Comparison of ENCODE assay signal across 1 cellular context in genomic region chr13:78660130-78660857, GRCh38.
A peak's percentile ranks its signal among the peaks of the same experiment; 100 is the strongest.
TF ChIP-seq lines count a peak whose summit lies in the region.

No MANE protein-coding gene starts in this region.

TF ChIP-seq in HepG2, 621 proteins besides CTCF, POLR2A, EP300 and RAD21 (continued from another document and continues in another):
- TF ChIP-seq, protein P1, sequence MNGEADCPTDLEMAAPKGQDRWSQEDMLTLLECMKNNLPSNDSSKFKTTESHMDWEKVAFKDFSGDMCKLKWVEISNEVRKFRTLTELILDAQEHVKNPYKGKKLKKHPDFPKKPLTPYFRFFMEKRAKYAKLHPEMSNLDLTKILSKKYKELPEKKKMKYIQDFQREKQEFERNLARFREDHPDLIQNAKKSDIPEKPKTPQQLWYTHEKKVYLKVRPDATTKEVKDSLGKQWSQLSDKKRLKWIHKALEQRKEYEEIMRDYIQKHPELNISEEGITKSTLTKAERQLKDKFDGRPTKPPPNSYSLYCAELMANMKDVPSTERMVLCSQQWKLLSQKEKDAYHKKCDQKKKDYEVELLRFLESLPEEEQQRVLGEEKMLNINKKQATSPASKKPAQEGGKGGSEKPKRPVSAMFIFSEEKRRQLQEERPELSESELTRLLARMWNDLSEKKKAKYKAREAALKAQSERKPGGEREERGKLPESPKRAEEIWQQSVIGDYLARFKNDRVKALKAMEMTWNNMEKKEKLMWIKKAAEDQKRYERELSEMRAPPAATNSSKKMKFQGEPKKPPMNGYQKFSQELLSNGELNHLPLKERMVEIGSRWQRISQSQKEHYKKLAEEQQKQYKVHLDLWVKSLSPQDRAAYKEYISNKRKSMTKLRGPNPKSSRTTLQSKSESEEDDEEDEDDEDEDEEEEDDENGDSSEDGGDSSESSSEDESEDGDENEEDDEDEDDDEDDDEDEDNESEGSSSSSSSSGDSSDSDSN (CRISPR knock-in tag; IDR thresholded peaks at IDR 0.05) = 0 out of 2 replicates have a peak, but pooled peaks have one; percentile 17
- TF ChIP-seq ZNF292 (CRISPR knock-in tag; IDR thresholded peaks at IDR 0.05; ENCODE audit: borderline replicate concordance, low read depth) (peak; percentile 68; the same call in 1 of the 2 replicates), TCF12 (IDR thresholded peaks at IDR 0.05) (no peak), TCF12 (CRISPR knock-in tag; IDR thresholded peaks at IDR 0.05) (no peak), KDM5B (CRISPR knock-in tag; IDR thresholded peaks at IDR 0.05; ENCODE audit: borderline replicate concordance) (0 out of 2 replicates have a peak, but pooled peaks have one; percentile 21), POLR2G (IDR thresholded peaks at IDR 0.05; ENCODE audit: low read depth, low read length) (0 out of 2 replicates have a peak, but pooled peaks have one; percentile 30), ZNF687 (CRISPR knock-in tag; IDR thresholded peaks at IDR 0.05) (peak; percentile 61), PITX1 (CRISPR knock-in tag; IDR thresholded peaks at IDR 0.05) (peak; percentile 36; the same call in 1 of the 2 replicates), ZNF430 (CRISPR knock-in tag; IDR thresholded peaks at IDR 0.05) (peak; percentile 44; the same call in 1 of the 2 replicates), ADNP (CRISPR knock-in tag; IDR thresholded peaks at IDR 0.05) (no peak), NFIB (CRISPR knock-in tag; IDR thresholded peaks at IDR 0.05; ENCODE audit: borderline replicate concordance) (no peak), SP2 (CRISPR knock-in tag; IDR thresholded peaks at IDR 0.05) (no peak), PRDM10 (CRISPR knock-in tag; IDR thresholded peaks at IDR 0.05; ENCODE audit: low read depth) (no peak), TSC22D2 (CRISPR knock-in tag; IDR thresholded peaks at IDR 0.05; ENCODE audit: borderline replicate concordance) (no peak), ZNF503 (CRISPR knock-in tag; IDR thresholded peaks at IDR 0.05) (no peak), BRD4 (CRISPR knock-in tag; IDR thresholded peaks at IDR 0.05) (0 out of 2 replicates have a peak, but pooled peaks have one; percentile 36), HMGXB4 (CRISPR knock-in tag; IDR thresholded peaks at IDR 0.05; ENCODE audit: borderline replicate concordance in 1 of 2, low read depth in 1 of 2) (0 out of 4 replicates have a peak, but pooled peaks of 1 of the 2 experiments have one; percentile 18), ZMYM3 (CRISPR knock-in tag; IDR thresholded peaks at IDR 0.05) (0 out of 2 replicates have a peak, but pooled peaks have one; percentile 31), GABPA (IDR thresholded peaks at IDR 0.05; ENCODE audit: low read depth, low read length) (no peak), GABPA (CRISPR knock-in tag; IDR thresholded peaks at IDR 0.05; ENCODE audit: low read depth) (peak; percentile 31; the same call in 1 of the 2 replicates), SALL2 (CRISPR knock-in tag; IDR thresholded peaks at IDR 0.05) (0 out of 2 replicates have a peak, but pooled peaks have one; percentile 54), ZFP91 (CRISPR knock-in tag; IDR thresholded peaks at IDR 0.05; ENCODE audit: borderline replicate concordance) (peak; percentile 38; the same call in 1 of the 2 replicates), SOX6 (IDR thresholded peaks at IDR 0.05) (no peak), SOX6 (CRISPR knock-in tag; IDR thresholded peaks at IDR 0.05) (peak; percentile 26; the same call in 1 of the 2 replicates), RERE (CRISPR knock-in tag; IDR thresholded peaks at IDR 0.05; ENCODE audit: low read depth) (no peak), ZNF264 (CRISPR knock-in tag; IDR thresholded peaks at IDR 0.05) (0 out of 2 replicates have a peak, but pooled peaks have one; percentile 32), ZNF703 (CRISPR knock-in tag; IDR thresholded peaks at IDR 0.05; ENCODE audit: borderline replicate concordance) (no peak), SPEN (CRISPR knock-in tag; IDR thresholded peaks at IDR 0.05; ENCODE audit: low read depth) (0 out of 2 replicates have a peak, but pooled peaks have one; percentile 32), ZMYM4 (CRISPR knock-in tag; IDR thresholded peaks at IDR 0.05) (0 out of 2 replicates have a peak, but pooled peaks have one; percentile 37), CBX2 (IDR thresholded peaks at IDR 0.05; ENCODE audit: low read depth, low read length) (no peak), CBX2 (CRISPR knock-in tag; IDR thresholded peaks at IDR 0.05; ENCODE audit: low read depth) (0 out of 2 replicates have a peak, but pooled peaks have one; percentile 44), HOXA3 (CRISPR knock-in tag; IDR thresholded peaks at IDR 0.05) (peak; percentile 46; the same call in 1 of the 2 replicates), PHF20 (CRISPR knock-in tag; IDR thresholded peaks at IDR 0.05) (0 out of 2 replicates have a peak, but pooled peaks have one; percentile 27)
- TF ChIP-seq, protein P2, sequence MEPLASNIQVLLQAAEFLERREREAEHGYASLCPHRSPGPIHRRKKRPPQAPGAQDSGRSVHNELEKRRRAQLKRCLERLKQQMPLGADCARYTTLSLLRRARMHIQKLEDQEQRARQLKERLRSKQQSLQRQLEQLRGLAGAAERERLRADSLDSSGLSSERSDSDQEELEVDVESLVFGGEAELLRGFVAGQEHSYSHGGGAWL (CRISPR knock-in tag; IDR thresholded peaks at IDR 0.05) = no peak
